ENCODE assay signal across 3 cellular contexts in the genomic region with DNA sequence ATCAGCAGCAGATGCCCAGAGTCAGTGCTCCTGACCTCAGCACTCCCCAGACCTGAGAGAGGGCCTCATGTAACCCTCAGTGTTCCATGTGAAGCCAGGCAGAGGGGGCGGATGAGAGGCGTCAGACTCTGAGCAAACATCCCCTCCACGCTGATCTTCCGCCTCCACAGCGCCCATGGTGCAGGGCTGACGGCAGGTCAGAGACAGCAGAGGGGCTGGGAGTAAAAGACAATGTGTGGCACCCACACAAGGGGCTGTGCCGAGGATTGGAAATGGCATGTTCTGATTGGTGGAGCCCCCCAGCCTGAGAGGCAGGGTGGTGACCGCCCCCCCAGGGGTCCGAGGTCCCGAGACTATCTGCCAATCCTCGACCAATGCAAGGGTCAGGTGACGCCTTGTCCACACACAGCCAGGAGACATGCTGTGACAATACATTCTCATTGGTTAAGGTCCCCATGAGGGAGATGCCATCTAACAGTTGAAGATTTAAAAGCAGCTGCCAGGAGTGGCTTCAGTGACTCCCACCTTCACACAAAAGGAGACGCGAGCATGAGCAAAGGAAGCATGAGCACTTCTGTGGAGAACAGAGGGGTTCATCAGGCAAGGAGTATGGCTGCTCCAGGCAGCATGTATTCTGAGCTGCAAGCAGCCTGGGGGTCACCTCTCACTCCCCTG.
TF ChIP-seq lines count a peak whose summit lies in the region.

No MANE protein-coding gene starts in this region.

TF ChIP-seq in SK-N-SH, 30 proteins besides CTCF, POLR2A, EP300 and RAD21:
- TF ChIP-seq POLR2AphosphoS5 (IDR thresholded peaks at IDR 0.05; ENCODE audit: low read depth, low read length) (no peak), SMC3 (IDR thresholded peaks at IDR 0.05; ENCODE audit: low read depth, low read length) (no peak), TCF12 (IDR thresholded peaks at IDR 0.05) (no peak), TAF1 (IDR thresholded peaks at IDR 0.05; ENCODE audit: borderline replicate concordance, low read depth, low read length) (no peak), MXI1 (IDR thresholded peaks at IDR 0.05; ENCODE audit: low read depth, low read length) (no peak), RFX5 (IDR thresholded peaks at IDR 0.05; ENCODE audit: low read length) (no peak), FOXM1 (IDR thresholded peaks at IDR 0.05; ENCODE audit: low read depth) (no peak)
- TF ChIP-seq, protein P1, sequence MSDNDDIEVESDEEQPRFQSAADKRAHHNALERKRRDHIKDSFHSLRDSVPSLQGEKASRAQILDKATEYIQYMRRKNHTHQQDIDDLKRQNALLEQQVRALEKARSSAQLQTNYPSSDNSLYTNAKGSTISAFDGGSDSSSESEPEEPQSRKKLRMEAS (IDR thresholded peaks at IDR 0.05; ENCODE audit: low read depth): no peak
- TF ChIP-seq, protein P2, sequence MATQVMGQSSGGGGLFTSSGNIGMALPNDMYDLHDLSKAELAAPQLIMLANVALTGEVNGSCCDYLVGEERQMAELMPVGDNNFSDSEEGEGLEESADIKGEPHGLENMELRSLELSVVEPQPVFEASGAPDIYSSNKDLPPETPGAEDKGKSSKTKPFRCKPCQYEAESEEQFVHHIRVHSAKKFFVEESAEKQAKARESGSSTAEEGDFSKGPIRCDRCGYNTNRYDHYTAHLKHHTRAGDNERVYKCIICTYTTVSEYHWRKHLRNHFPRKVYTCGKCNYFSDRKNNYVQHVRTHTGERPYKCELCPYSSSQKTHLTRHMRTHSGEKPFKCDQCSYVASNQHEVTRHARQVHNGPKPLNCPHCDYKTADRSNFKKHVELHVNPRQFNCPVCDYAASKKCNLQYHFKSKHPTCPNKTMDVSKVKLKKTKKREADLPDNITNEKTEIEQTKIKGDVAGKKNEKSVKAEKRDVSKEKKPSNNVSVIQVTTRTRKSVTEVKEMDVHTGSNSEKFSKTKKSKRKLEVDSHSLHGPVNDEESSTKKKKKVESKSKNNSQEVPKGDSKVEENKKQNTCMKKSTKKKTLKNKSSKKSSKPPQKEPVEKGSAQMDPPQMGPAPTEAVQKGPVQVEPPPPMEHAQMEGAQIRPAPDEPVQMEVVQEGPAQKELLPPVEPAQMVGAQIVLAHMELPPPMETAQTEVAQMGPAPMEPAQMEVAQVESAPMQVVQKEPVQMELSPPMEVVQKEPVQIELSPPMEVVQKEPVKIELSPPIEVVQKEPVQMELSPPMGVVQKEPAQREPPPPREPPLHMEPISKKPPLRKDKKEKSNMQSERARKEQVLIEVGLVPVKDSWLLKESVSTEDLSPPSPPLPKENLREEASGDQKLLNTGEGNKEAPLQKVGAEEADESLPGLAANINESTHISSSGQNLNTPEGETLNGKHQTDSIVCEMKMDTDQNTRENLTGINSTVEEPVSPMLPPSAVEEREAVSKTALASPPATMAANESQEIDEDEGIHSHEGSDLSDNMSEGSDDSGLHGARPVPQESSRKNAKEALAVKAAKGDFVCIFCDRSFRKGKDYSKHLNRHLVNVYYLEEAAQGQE (IDR thresholded peaks at IDR 0.05; ENCODE audit: low read depth, low read length): no peak
- TF ChIP-seq, protein P3, sequence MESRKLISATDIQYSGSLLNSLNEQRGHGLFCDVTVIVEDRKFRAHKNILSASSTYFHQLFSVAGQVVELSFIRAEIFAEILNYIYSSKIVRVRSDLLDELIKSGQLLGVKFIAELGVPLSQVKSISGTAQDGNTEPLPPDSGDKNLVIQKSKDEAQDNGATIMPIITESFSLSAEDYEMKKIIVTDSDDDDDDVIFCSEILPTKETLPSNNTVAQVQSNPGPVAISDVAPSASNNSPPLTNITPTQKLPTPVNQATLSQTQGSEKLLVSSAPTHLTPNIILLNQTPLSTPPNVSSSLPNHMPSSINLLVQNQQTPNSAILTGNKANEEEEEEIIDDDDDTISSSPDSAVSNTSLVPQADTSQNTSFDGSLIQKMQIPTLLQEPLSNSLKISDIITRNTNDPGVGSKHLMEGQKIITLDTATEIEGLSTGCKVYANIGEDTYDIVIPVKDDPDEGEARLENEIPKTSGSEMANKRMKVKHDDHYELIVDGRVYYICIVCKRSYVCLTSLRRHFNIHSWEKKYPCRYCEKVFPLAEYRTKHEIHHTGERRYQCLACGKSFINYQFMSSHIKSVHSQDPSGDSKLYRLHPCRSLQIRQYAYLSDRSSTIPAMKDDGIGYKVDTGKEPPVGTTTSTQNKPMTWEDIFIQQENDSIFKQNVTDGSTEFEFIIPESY (IDR thresholded peaks at IDR 0.05; ENCODE audit: borderline replicate concordance, low read depth): no peak
TF ChIP-seq in SK-N-SH: peak in this region for 0.

TF ChIP-seq in SK-N-SH treated with all-trans-retinoic acid at 6 μM for 48 hours, 23 proteins besides CTCF, POLR2A, EP300 and RAD21:
- TF ChIP-seq TOX (CRISPR knock-in tag; IDR thresholded peaks at IDR 0.05; ENCODE audit: borderline replicate concordance): no peak
- TF ChIP-seq, protein P4, sequence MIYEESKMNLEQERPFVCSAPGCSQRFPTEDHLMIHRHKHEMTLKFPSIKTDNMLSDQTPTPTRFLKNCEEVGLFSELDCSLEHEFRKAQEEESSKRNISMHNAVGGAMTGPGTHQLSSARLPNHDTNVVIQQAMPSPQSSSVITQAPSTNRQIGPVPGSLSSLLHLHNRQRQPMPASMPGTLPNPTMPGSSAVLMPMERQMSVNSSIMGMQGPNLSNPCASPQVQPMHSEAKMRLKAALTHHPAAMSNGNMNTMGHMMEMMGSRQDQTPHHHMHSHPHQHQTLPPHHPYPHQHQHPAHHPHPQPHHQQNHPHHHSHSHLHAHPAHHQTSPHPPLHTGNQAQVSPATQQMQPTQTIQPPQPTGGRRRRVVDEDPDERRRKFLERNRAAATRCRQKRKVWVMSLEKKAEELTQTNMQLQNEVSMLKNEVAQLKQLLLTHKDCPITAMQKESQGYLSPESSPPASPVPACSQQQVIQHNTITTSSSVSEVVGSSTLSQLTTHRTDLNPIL (CRISPR knock-in tag; IDR thresholded peaks at IDR 0.05; ENCODE audit: low read depth): no peak
- no peak for TF ChIP-seq CSDC2 (CRISPR knock-in tag; IDR thresholded peaks at IDR 0.05)
- no peak for TF ChIP-seq ZNF565 (CRISPR knock-in tag; conservative IDR thresholded peaks at IDR 0.05; ENCODE audit: low read depth)

TF ChIP-seq in K562, 482 proteins besides CTCF, POLR2A, EP300 and RAD21:
- TF ChIP-seq CBFA2T3 (IDR thresholded peaks at IDR 0.05) (peak; percentile 39; the same call in 1 of the 2 replicates), DDX20 (tag; IDR thresholded peaks at IDR 0.05; ENCODE audit: low read depth) (no peak), EGR1 (conservative IDR thresholded peaks at IDR 0.05) (peak; percentile 92), CBFA2T2 (conservative IDR thresholded peaks at IDR 0.05) (0 out of 2 replicates have a peak, but pooled peaks have one; percentile 13)
- TF ChIP-seq, protein P5, sequence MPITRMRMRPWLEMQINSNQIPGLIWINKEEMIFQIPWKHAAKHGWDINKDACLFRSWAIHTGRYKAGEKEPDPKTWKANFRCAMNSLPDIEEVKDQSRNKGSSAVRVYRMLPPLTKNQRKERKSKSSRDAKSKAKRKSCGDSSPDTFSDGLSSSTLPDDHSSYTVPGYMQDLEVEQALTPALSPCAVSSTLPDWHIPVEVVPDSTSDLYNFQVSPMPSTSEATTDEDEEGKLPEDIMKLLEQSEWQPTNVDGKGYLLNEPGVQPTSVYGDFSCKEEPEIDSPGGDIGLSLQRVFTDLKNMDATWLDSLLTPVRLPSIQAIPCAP (CRISPR knock-in tag; IDR thresholded peaks at IDR 0.05; ENCODE audit: borderline replicate concordance): no peak
- TF ChIP-seq, protein P6, sequence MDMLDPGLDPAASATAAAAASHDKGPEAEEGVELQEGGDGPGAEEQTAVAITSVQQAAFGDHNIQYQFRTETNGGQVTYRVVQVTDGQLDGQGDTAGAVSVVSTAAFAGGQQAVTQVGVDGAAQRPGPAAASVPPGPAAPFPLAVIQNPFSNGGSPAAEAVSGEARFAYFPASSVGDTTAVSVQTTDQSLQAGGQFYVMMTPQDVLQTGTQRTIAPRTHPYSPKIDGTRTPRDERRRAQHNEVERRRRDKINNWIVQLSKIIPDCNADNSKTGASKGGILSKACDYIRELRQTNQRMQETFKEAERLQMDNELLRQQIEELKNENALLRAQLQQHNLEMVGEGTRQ (CRISPR knock-in tag; IDR thresholded peaks at IDR 0.05): 0 out of 2 replicates have a peak, but pooled peaks have one; percentile 15
